ENCODE assay signal across 27 cellular contexts in the genomic region with DNA sequence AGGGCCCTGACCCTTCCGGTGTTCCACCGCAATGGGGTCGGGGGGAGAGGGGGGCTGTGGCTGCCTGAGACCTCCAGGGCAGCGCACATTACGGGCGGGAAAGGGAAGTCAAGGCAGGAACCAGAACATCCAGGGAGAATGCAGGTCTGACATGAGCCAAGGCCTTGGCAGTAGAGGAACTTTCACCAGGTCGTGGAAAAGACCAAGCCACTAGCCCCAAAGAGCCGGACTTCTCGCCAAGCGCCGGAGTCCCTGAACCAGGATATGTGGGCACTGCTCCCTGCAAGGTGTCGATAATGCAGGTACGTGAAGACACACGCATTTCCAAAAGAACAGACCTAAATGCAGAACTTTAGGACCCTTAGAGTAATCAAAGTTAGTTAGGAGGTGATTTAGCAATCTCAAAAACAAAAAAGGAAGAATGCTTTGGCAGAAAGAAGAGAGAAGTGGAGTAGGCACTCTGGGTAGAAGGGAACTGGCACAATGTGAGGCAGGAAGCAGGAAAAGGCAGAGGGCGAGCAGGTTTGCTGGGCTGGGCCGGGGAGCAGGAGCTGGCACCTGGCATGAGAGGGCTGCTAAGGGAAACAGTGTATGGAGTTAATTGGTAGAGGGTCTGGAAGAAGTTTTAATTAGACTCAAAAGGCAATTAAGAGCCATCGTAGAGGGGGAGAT. TPM values are rescaled to one million over a fixed set of nuclear protein-coding genes. Genes with fewer than 3 reads are reported as not detected.
DNase-seq lines count a peak whose midpoint lies in the region; ATAC-seq, FAIRE-seq and TF ChIP-seq lines count a peak whose summit lies in the region.
"Had no signal": no experiment of that assay in that cellular context is flagged by ENCODE, and none has a peak within 500 bp of the region (broad histone marks: within the 10 kb centered on the region; RNA-seq: fewer than 3 reads in every experiment).

No MANE protein-coding gene starts in this region.

- no peak overlapping the region for H2AFZ ChIP-seq in endothelial cell of umbilical vein (ENCODE audit: low read depth, low read length)
- peak overlapping the region; percentile 26 for H2AFZ ChIP-seq in parathyroid adenoma

- no peaks in the 10 kb centered on the region for H3K79me2 ChIP-seq in endothelial cell of umbilical vein (ENCODE audit: control insufficient read depth, insufficient read depth, low read length)
- H3K79me2 ChIP-seq in parathyroid adenoma = no peaks in the 10 kb centered on the region

- H3K27me3 ChIP-seq in HUES48 (ENCODE audit: control insufficient read depth, insufficient read depth, low read length) (peaks cover 57% of the 10 kb centered on the region), endothelial cell of umbilical vein (ENCODE audit: control insufficient read depth in 2 of 2, insufficient read depth in 2 of 2, low read length in 2 of 2) (peaks cover 64 to 74% of the 10 kb centered on the region in 2 experiments), parathyroid adenoma (ENCODE audit: control insufficient read depth, insufficient read depth, low read length) (peaks cover 5% of the 10 kb centered on the region)
- H3K27me3 ChIP-seq: SJCRH30 had no signal

- no TSS peak for BruUV-seq in endothelial cell of umbilical vein (replicated peaks; lab: Mats Ljungman, UMichigan)

- no peak for FAIRE-seq in endothelial cell of umbilical vein (lab: Jason Lieb, UNC)
- FAIRE-seq: islet of Langerhans had no signal

- DNase-seq in endothelial cell of umbilical vein (ENCODE audit: low read depth, low spot score) = no peak
- no peak for DNase-seq in anterior cingulate cortex (lab: John Stamatoyannopoulos, UW)
- DNase-seq in NK-92 treated with Interleukin-12 subunit alpha and Interleukin-12 subunit beta, amount 100 ng/mL, for 24 hours (lab: John Stamatoyannopoulos, UW) = no peak
- DNase-seq: activated B cell treated with CpG ODN at 0.5 μM for 24 hours; activated CD4-positive, alpha-beta memory T cell treated with anti-CD3 and anti-CD28 coated beads for 36 hours; activated gamma-delta T cell treated with Interleukin-2 at 50 U/mL for 16 hours; activated T-cell treated with anti-CD3 and anti-CD28 coated beads for 4 hours; CD4-positive, alpha-beta memory T cell; central memory CD4-positive, alpha-beta T cell; effector CD8-positive, alpha-beta T cell; esophagus squamous epithelium; mesenchymal stem cell; naive thymus-derived CD4-positive, alpha-beta T cell; NCI-H82; SJCRH30; substantia nigra; T-helper 17 cell had no signal

- no peaks in the 10 kb centered on the region for H3K4me1 ChIP-seq in ES-I3 (ENCODE audit: insufficient read depth, low read length)
- peaks cover 9% of the 10 kb centered on the region; the same call in 1 of the 2 replicates for H3K4me1 ChIP-seq in HUES48 (ENCODE audit: control insufficient read depth, insufficient read depth, low read length)
- peaks cover 2% of the 10 kb centered on the region for H3K4me1 ChIP-seq in endothelial cell of umbilical vein (ENCODE audit: control insufficient read depth, extremely low read depth, insufficient read depth, low read length)
- no peaks in the 10 kb centered on the region for H3K4me1 ChIP-seq in parathyroid adenoma
- H3K4me1 ChIP-seq: prostate gland, SJCRH30 had no signal

- no peaks in the 10 kb centered on the region for H3K9me1 ChIP-seq in endothelial cell of umbilical vein (replicated peaks; ENCODE audit: control insufficient read depth, extremely low read depth, insufficient read depth, low read length)

- no peak overlapping the region for H3K4me2 ChIP-seq in endothelial cell of umbilical vein (ENCODE audit: insufficient read depth, low read length)
- no peak overlapping the region for H3K4me2 ChIP-seq in parathyroid adenoma (ENCODE audit: low read length)

- no peaks in the 10 kb centered on the region for H3K9me3 ChIP-seq in ES-I3 (ENCODE audit: control insufficient read depth, insufficient read depth, low read length)
- H3K9me3 ChIP-seq in HUES48 (ENCODE audit: control insufficient read depth, insufficient read depth, low read length) = no peaks in the 10 kb centered on the region
- no peaks in the 10 kb centered on the region for H3K9me3 ChIP-seq in endothelial cell of umbilical vein (replicated peaks; ENCODE audit: control insufficient read depth, insufficient read depth, low read length)
- H3K9me3 ChIP-seq in parathyroid adenoma (ENCODE audit: control insufficient read depth, low read length) = no peaks in the 10 kb centered on the region
- H3K9me3 ChIP-seq: esophagus squamous epithelium, prostate gland, SJCRH30, spleen, vagina had no signal

- dilution Hi-C loops in endothelial cell of umbilical vein (cut with MboI; ENCODE audit: extremely low pct_ligation_motif_present, low sequenced_read_pairs) = no loop called here

- no peak for ATAC-seq in GM18502 (IDR thresholded peaks at IDR 0.05; ENCODE audit: poor library complexity, unreplicated experiment)
- ATAC-seq in HG03342 (IDR thresholded peaks at IDR 0.05; ENCODE audit: unreplicated experiment) = no peak
- ATAC-seq: T-helper 17 cell had no signal

- no peaks in the 10 kb centered on the region for H3K36me3 ChIP-seq in ES-I3 (ENCODE audit: insufficient read depth, low read length)
- no peaks in the 10 kb centered on the region for H3K36me3 ChIP-seq in HUES48 (ENCODE audit: control insufficient read depth, insufficient read depth, low read length)
- H3K36me3 ChIP-seq in endothelial cell of umbilical vein (ENCODE audit: control insufficient read depth in 2 of 2, extremely low read depth in 1 of 2, insufficient read depth in 2 of 2, low read length in 2 of 2) = no peaks in the 10 kb centered on the region
- no peaks in the 10 kb centered on the region for H3K36me3 ChIP-seq in parathyroid adenoma (ENCODE audit: control insufficient read depth, insufficient read depth, low read length)
- H3K36me3 ChIP-seq: esophagus squamous epithelium, prostate gland, SJCRH30, spleen, vagina had no signal

- H4K20me1 ChIP-seq in endothelial cell of umbilical vein (replicated peaks; ENCODE audit: control insufficient read depth, extremely low read depth, insufficient read depth, low read length) = no peaks in the 10 kb centered on the region

- no peak for TF ChIP-seq POLR2A in endothelial cell of umbilical vein (IDR thresholded peaks at IDR 0.05; ENCODE audit: low read depth, low read length)

- H3K4me3 ChIP-seq in HUES48 (ENCODE audit: low read depth, low read length) = peak overlapping the region; percentile 52; the same call in 1 of the 2 replicates
- H3K4me3 ChIP-seq in endothelial cell of umbilical vein (replicated peaks in 1 of 3; ENCODE audit: insufficient read depth in 1 of 3, low read depth in 1 of 3, low read length in 3 of 3) = no peak overlapping the region
- H3K4me3 ChIP-seq in parathyroid adenoma (ENCODE audit: low read depth, low read length) = no peak overlapping the region
- H3K4me3 ChIP-seq: prostate gland, SJCRH30, vagina had no signal

- H3K27ac ChIP-seq in HUES48 (ENCODE audit: low read depth, low read length) (no peak overlapping the region), endothelial cell of umbilical vein (ENCODE audit: insufficient read depth, low read depth, low read length) (no peak overlapping the region), parathyroid adenoma (no peak overlapping the region)
- H3K27ac ChIP-seq: esophagus squamous epithelium, prostate gland, SJCRH30, spleen, vagina had no signal

- CTCF ChIA-PET in endothelial cell of umbilical vein (lab: Charles Lee) = interaction anchor here (0.5 kb wide), 1 partner anchor 271 kb away, joined by 3 read pairs; no protein-coding TSS in a partner anchor

- TF ChIP-seq CTCF in endothelial cell of umbilical vein (IDR thresholded peaks at IDR 0.05; ENCODE audit: extremely low read depth in 1 of 2, insufficient read depth in 1 of 2, low read depth in 1 of 2, low read length in 2 of 2) = no peak
- TF ChIP-seq CTCF in parathyroid adenoma (IDR thresholded peaks at IDR 0.05) = no peak

- POLR2A ChIA-PET in endothelial cell of umbilical vein (lab: Charles Lee) = no interaction called here

- H3K9ac ChIP-seq in ES-I3 (ENCODE audit: low read depth, low read length) = peak overlapping the region; percentile 52; the same call in 1 of the 2 replicates
- no peak overlapping the region for H3K9ac ChIP-seq in HUES48 (ENCODE audit: low read depth, low read length)
- H3K9ac ChIP-seq in endothelial cell of umbilical vein (replicated peaks; ENCODE audit: extremely low read depth, insufficient read depth, low read length) = no peak overlapping the region
- H3K9ac ChIP-seq in parathyroid adenoma = no peak overlapping the region

- intact Hi-C loops in endothelial cell of umbilical vein (cut with micrococcal nuclease) = loop anchor here (5.0 to 10.0 kb wide), 2 partner anchors 109 to 1144 kb away; no protein-coding TSS in a partner anchor

TF ChIP-seq in endothelial cell of umbilical vein, 7 proteins besides CTCF, POLR2A, EP300 and RAD21:
- TF ChIP-seq GATA2 (IDR thresholded peaks at IDR 0.05; ENCODE audit: insufficient read depth, insufficient read length, low read depth, low read length) = no peak
- TF ChIP-seq EZH2 (IDR thresholded peaks at IDR 0.05; ENCODE audit: borderline replicate concordance, low read depth, low read length, severe bottlenecking) = peak; percentile 45
- no peak for TF ChIP-seq POLR2AphosphoS5 (IDR thresholded peaks at IDR 0.05; ENCODE audit: insufficient read depth, low read depth, low read length)

RNA-seq across cellular contexts. Expression of a gene that starts 14.3 kb away (rescaled TPM):
- total RNA-seq in endothelial cell of umbilical vein = not detected in 2 replicates
- not detected in 2 replicates for polyA plus RNA-seq in endothelial cell of umbilical vein
- not detected in 2 replicates for polyA plus RNA-seq in endothelial cell of umbilical vein (2011; cell fraction: cytosol; rRNA removed)
- polyA plus RNA-seq in endothelial cell of umbilical vein (2011; cell fraction: nucleus; rRNA removed) = not detected in 2 replicates
- polyA plus RNA-seq in endothelial cell of umbilical vein (2012) = not detected in 2 replicates
- 0.05 TPM in 1 of 2 replicates, not detected in the other for polyA minus RNA-seq in endothelial cell of umbilical vein
- polyA minus RNA-seq in endothelial cell of umbilical vein (2011; cell fraction: cytosol; rRNA and poly(A)+ RNA removed) = 0.41 TPM
- not detected in 2 replicates for polyA minus RNA-seq in endothelial cell of umbilical vein (2011; cell fraction: nucleus; rRNA and poly(A)+ RNA removed)
- total RNA-seq: activated B cell treated with CpG ODN at 0.5 μM for 24 hours; activated CD4-positive, alpha-beta memory T cell treated with anti-CD3 and anti-CD28 coated beads for 36 hours; CD4-positive, alpha-beta memory T cell; esophagus squamous epithelium; naive thymus-derived CD4-positive, alpha-beta T cell; prostate gland; spleen; T-helper 17 cell; vagina had no signal
- polyA plus RNA-seq: AG04450; CD4-positive, alpha-beta memory T cell; naive thymus-derived CD4-positive, alpha-beta T cell had no signal
